ENCODE assay signal across 16 cellular contexts in the genomic region with DNA sequence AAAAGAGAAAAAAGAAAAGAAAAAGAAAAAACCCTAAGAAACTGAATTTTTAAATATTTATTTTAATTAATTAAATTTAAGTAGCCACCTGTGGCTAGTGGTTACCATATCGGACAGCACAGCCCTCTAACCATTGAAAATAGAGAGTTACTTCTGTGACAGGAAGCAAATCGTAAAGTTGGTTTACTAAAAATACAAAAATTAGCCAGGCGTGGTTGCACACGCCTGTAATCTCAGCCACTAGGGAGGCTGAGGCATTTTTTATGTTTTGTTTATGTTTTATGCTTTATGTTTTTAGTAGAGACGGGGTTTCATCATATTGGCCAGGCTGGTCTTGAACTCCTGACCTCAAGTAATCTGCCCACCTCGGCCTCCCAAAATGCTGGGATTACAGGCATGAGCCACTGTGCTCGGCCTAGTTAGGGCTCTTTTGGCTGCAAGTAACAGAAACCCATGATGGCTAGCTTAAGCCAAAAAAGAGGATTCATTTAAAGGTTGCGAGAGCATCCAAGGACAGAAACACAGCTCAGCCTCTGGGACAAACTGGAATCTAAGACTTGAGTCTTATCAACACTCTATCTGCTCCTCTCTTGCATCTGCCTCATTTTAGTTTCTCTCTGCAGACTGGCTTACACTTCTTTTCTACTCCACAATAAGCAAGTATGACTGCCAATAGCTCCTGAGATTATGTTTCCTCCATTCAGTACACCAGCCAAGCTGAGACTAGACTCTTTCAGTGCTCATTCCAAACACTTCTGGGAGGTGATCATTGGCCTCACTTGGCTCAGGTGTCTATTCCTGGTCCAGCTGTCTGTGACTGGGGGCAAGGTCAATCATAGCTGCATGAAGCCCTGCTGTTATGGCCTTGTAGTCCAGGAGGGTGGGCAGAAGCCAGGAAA. TPM values are rescaled to one million over a fixed set of nuclear protein-coding genes. Genes with fewer than 3 reads are reported as not detected.
DNase-seq lines count a peak whose midpoint lies in the region; ATAC-seq, FAIRE-seq and TF ChIP-seq lines count a peak whose summit lies in the region.
"Had no signal": no experiment of that assay in that cellular context is flagged by ENCODE, and none has a peak within 500 bp of the region (broad histone marks: within the 10 kb centered on the region; RNA-seq: fewer than 3 reads in every experiment).

No MANE protein-coding gene starts in this region.

- H3K9me3 ChIP-seq in HepG2 (ENCODE audit: low read length) (no peaks in the 10 kb centered on the region), prostate gland (no peaks in the 10 kb centered on the region)
- H3K9me3 ChIP-seq: suprapubic skin had no signal

- H3K79me2 ChIP-seq in HepG2 (ENCODE audit: insufficient read depth, low read length): no peaks in the 10 kb centered on the region

- WGBS in HepG2 (ENCODE audit: low lambda C conversion rate): 70% methylated on average over 8 of the region's 8 CpGs
- 79% methylated on average over 8 of the region's 8 CpGs for WGBS in prostate gland

- in situ Hi-C loops in HepG2 (cut with HindIII; ENCODE audit: extremely low pct_ligation_motif_present, low pct_unique_long_range_greater_than_20kb): no loop called here
- in situ Hi-C loops in GM13976 (cut with MboI; ENCODE audit: low sequenced_read_pairs, unreplicated experiment): no loop called here

- TF ChIP-seq POLR2A in HepG2 (IDR thresholded peaks at IDR 0.05; ENCODE audit: insufficient read depth in 1 of 2, low read depth in 2 of 2, low read length in 2 of 2): no peak
- no peak for TF ChIP-seq POLR2A in prostate gland (IDR thresholded peaks at IDR 0.05)

- peaks cover 52% of the 10 kb centered on the region for H3K4me1 ChIP-seq in HepG2 (ENCODE audit: insufficient read depth, low read length)
- H3K4me1 ChIP-seq in prostate gland (replicated peaks): no peaks in the 10 kb centered on the region

- TF ChIP-seq CTCF in HepG2 (CRISPR knock-in tag; IDR thresholded peaks at IDR 0.05) (no peak), GM13976 (IDR thresholded peaks at IDR 0.05; ENCODE audit: borderline replicate concordance, control extremely low read depth, extremely low read depth, insufficient read depth, missing control alignments) (no peak), prostate gland (IDR thresholded peaks at IDR 0.05) (no peak)

- ATAC-seq in GM18499 (IDR thresholded peaks at IDR 0.05; ENCODE audit: insufficient read depth, unreplicated experiment) (peak; percentile 38), GM21529 (IDR thresholded peaks at IDR 0.05; ENCODE audit: unreplicated experiment) (peak; percentile 50), HG03460 (IDR thresholded peaks at IDR 0.05; ENCODE audit: unreplicated experiment) (peak; percentile 56), HepG2 (peak; percentile 74)
- ATAC-seq in natural killer cell treated with Interleukin-12 subunit alpha and Interleukin-12 subunit beta and Interleukin-15 and Interleukin-18, amount 100 ng/mL, for 72 hours: no peak

- no peaks in the 10 kb centered on the region for H4K20me1 ChIP-seq in HepG2 (ENCODE audit: insufficient read depth, low read length)

- POLR2A ChIA-PET in HepG2 (lab: Yijun Ruan, JAX): no interaction called here

- H2AFZ ChIP-seq in HepG2 (ENCODE audit: low read length): no peak overlapping the region

- no peak overlapping the region for H3K27ac ChIP-seq in HepG2 (ENCODE audit: extremely low read length, insufficient read depth, low read length)
- H3K27ac ChIP-seq in prostate gland: no peak overlapping the region
- H3K27ac ChIP-seq: C4-2B, suprapubic skin had no signal

- no peaks in the 10 kb centered on the region for H3K9me3 Mint-ChIP-seq in natural killer cell treated with Interleukin-12 subunit alpha and Interleukin-12 subunit beta and Interleukin-15 and Interleukin-18, amount 100 ng/mL, for 72 hours
- H3K9me3 Mint-ChIP-seq: activated naive CD4-positive, alpha-beta T cell treated with anti-CD3 and anti-CD28 coated beads for 36 hours had no signal

- TF ChIP-seq RAD21 in HepG2 (CRISPR knock-in tag; IDR thresholded peaks at IDR 0.05): no peak

- TF ChIP-seq EP300 in HepG2 (IDR thresholded peaks at IDR 0.05; ENCODE audit: low read depth in 2 of 2, low read length in 2 of 2) (no peak), HepG2 (CRISPR knock-in tag; IDR thresholded peaks at IDR 0.05; ENCODE audit: borderline replicate concordance) (no peak)

- DNase-seq in HepG2 (ENCODE audit: low spot score) (no peak), GM13976 (ENCODE audit: low spot score) (no peak), NCI-H748 (lab: John Stamatoyannopoulos, UW; ENCODE audit: unreplicated experiment) (no peak), prostate gland (ENCODE audit: low spot score) (no peak)
- no peak for DNase-seq in natural killer cell treated with Interleukin-12 subunit alpha and Interleukin-12 subunit beta and Interleukin-15 and Interleukin-18, amount 100 ng/mL, for 72 hours (ENCODE audit: low spot score)
- DNase-seq: activated CD4-positive, CD25-positive, alpha-beta regulatory T cell treated with anti-CD3 and anti-CD28 coated beads, Interleukin-2, amount 50 U/mL, for 72 hours; activated naive CD4-positive, alpha-beta T cell treated with anti-CD3 and anti-CD28 coated beads for 36 hours; effector memory CD4-positive, alpha-beta T cell; NCI-H1417 treated with DMSO at 0.1 percent for 48 hours; RPMI8226; stimulated activated CD4-positive, alpha-beta T cell treated with anti-CD3 and anti-CD28 coated beads, Interleukin-2, amount 100 ng/mL, for 24 hours had no signal

- H3K27ac Mint-ChIP-seq in natural killer cell treated with Interleukin-12 subunit alpha and Interleukin-12 subunit beta and Interleukin-15 and Interleukin-18, amount 100 ng/mL, for 72 hours: no peak overlapping the region
- H3K27ac Mint-ChIP-seq: activated naive CD4-positive, alpha-beta T cell treated with anti-CD3 and anti-CD28 coated beads for 36 hours had no signal

- intact Hi-C loops in HepG2 (cut with micrococcal nuclease; ENCODE audit: unreplicated experiment): no loop called here
- intact Hi-C loops in prostate gland (cut with DNase I): loop anchor here (10.0 kb wide), 1 partner anchor 586 kb away; a partner anchor contains a TSS

- H3K4me3 Mint-ChIP-seq in natural killer cell treated with Interleukin-12 subunit alpha and Interleukin-12 subunit beta and Interleukin-15 and Interleukin-18, amount 100 ng/mL, for 72 hours: no peak overlapping the region
- H3K4me3 Mint-ChIP-seq: activated naive CD4-positive, alpha-beta T cell treated with anti-CD3 and anti-CD28 coated beads for 36 hours had no signal

- H3K36me3 ChIP-seq in HepG2 (replicated peaks in 1 of 2; ENCODE audit: control insufficient read depth in 1 of 2, insufficient read depth in 2 of 2, low read length in 2 of 2) (no peaks in the 10 kb centered on the region), prostate gland (no peaks in the 10 kb centered on the region)
- H3K36me3 ChIP-seq: suprapubic skin had no signal

- no peak overlapping the region for H3K9ac ChIP-seq in HepG2 (ENCODE audit: insufficient read depth, low read depth, low read length)

- no peaks in the 10 kb centered on the region for H3K36me3 Mint-ChIP-seq in natural killer cell treated with Interleukin-12 subunit alpha and Interleukin-12 subunit beta and Interleukin-15 and Interleukin-18, amount 100 ng/mL, for 72 hours

- no peaks in the 10 kb centered on the region; a peak in 1 of 5 replicates for H3K27me3 ChIP-seq in HepG2 (ENCODE audit: control insufficient read depth in 1 of 2, insufficient read depth in 2 of 2, low read length in 2 of 2)
- H3K27me3 ChIP-seq in prostate gland (replicated peaks; ENCODE audit: insufficient read depth): no peaks in the 10 kb centered on the region
- H3K27me3 ChIP-seq: suprapubic skin had no signal

- CTCF ChIA-PET in HepG2 (lab: Yijun Ruan, JAX; ENCODE audit: low intra/inter-chr PET ratio, low total read pairs): no interaction called here

- no peak overlapping the region for H3K4me3 ChIP-seq in HepG2 (replicated peaks in 1 of 3; ENCODE audit: insufficient read depth in 1 of 3, low read depth in 2 of 3, low read length in 3 of 3)
- no peak overlapping the region for H3K4me3 ChIP-seq in prostate gland
- H3K4me3 ChIP-seq: suprapubic skin had no signal

- no peak overlapping the region for H3K4me2 ChIP-seq in HepG2 (ENCODE audit: low read depth, low read length)

- BruUV-seq in HepG2 (replicated peaks; lab: Mats Ljungman, UMichigan): no TSS peak

- no peaks in the 10 kb centered on the region for H3K27me3 Mint-ChIP-seq in natural killer cell treated with Interleukin-12 subunit alpha and Interleukin-12 subunit beta and Interleukin-15 and Interleukin-18, amount 100 ng/mL, for 72 hours

- peaks cover 26 to 33% of the 10 kb centered on the region in 2 donors for H3K4me1 Mint-ChIP-seq in natural killer cell treated with Interleukin-12 subunit alpha and Interleukin-12 subunit beta and Interleukin-15 and Interleukin-18, amount 100 ng/mL, for 72 hours (ENCODE audit: low read depth in 2 of 2)

- FAIRE-seq in HepG2 (lab: Jason Lieb, UNC): peak; percentile 28

TF ChIP-seq in HepG2, 621 proteins besides CTCF, POLR2A, EP300 and RAD21 (continues in another document):
- no peak for TF ChIP-seq ZNF431 (CRISPR knock-in tag; IDR thresholded peaks at IDR 0.05; ENCODE audit: borderline replicate concordance, low read depth)

RNA-seq across cellular contexts. Expression of a gene that starts 6.8 kb away (rescaled TPM):
- total RNA-seq in HepG2 (2016; rRNA removed; fragmentation: Illumina TruSeq; extraction: Trizol): 20.7 and 29.8 TPM in 2 replicates
- total RNA-seq in HepG2 (2016; cell fraction: cytosol; rRNA removed; fragmentation: Illumina TruSeq; extraction: Trizol; ENCODE audit: low read depth): 16.8 and 18.2 TPM in 2 replicates
- 19.7 and 32.1 TPM in 2 replicates for total RNA-seq in HepG2 (2016; cell fraction: insoluble cytoplasmic fraction; rRNA removed; fragmentation: Illumina TruSeq; extraction: Trizol)
- total RNA-seq in HepG2 (2016; cell fraction: membrane; rRNA removed; fragmentation: Illumina TruSeq; extraction: Trizol): 25.3 and 31.7 TPM in 2 replicates
- total RNA-seq in HepG2 (2016; cell fraction: nucleus; rRNA removed; fragmentation: Illumina TruSeq; extraction: Trizol): 18.0 and 20.9 TPM in 2 replicates
- polyA plus RNA-seq in HepG2 (2011; rRNA removed): 5.2 and 5.3 TPM in 2 replicates
- polyA plus RNA-seq in HepG2 (2011; cell fraction: cytosol; rRNA removed): 2.2 and 3.1 TPM in 2 replicates
- 4.5 and 4.9 TPM in 2 replicates for polyA plus RNA-seq in HepG2 (2011; cell fraction: nucleus; rRNA removed)
- polyA plus RNA-seq in HepG2 (2012): 6.4 and 8.7 TPM in 2 replicates
- polyA plus RNA-seq in HepG2 (2016; cell fraction: cytosol; fragmentation: Illumina TruSeq; extraction: Trizol; ENCODE audit: low read depth): 1.0 and 1.7 TPM in 2 replicates
- polyA plus RNA-seq in HepG2 (2016; cell fraction: insoluble cytoplasmic fraction; fragmentation: Illumina TruSeq; extraction: Trizol; ENCODE audit: low read depth): 10.5 TPM in 2 replicates
- 1.8 and 2.3 TPM in 2 replicates for polyA plus RNA-seq in HepG2 (2016; cell fraction: membrane; fragmentation: Illumina TruSeq; extraction: Trizol; ENCODE audit: low read depth)
- polyA plus RNA-seq in HepG2 (2016; cell fraction: nucleus; fragmentation: Illumina TruSeq; extraction: Trizol; ENCODE audit: insufficient read depth, low read depth): 15.1 and 17.1 TPM in 2 replicates
- polyA minus RNA-seq in HepG2 (2011; rRNA and poly(A)+ RNA removed; ENCODE audit: low replicate concordance): 16.1 and 55.5 TPM in 2 replicates
- 20.8 TPM in 2 replicates for polyA minus RNA-seq in HepG2 (2011; cell fraction: cytosol; rRNA and poly(A)+ RNA removed)
- 19.6 and 20.1 TPM in 2 replicates for polyA minus RNA-seq in HepG2 (2011; cell fraction: nucleus; rRNA and poly(A)+ RNA removed)
- total RNA-seq in natural killer cell treated with Interleukin-12 subunit alpha and Interleukin-12 subunit beta and Interleukin-15 and Interleukin-18, amount 100 ng/mL, for 72 hours: 10 to 100 TPM; 40.0 to 41.0 TPM
- total RNA-seq in prostate gland: 10 to 100 TPM; 41.8 to 49.6 TPM

Comparison
In these comparisons a context has a peak if more than half of its experiments do, and no peak if none do; other contexts are left out.
1. ATAC-seq: peak in GM18499 (single experiment), GM21529 (single experiment), HG03460 (single experiment) and HepG2 (single experiment); none in natural killer cell treated with Interleukin-12 subunit alpha and Interleukin-12 subunit beta and Interleukin-15 and Interleukin-18, amount 100 ng/mL, for 72 hours (0 of 2).